Comparison of ENCODE assay signal across 8 cellular contexts in genomic region chr3:158570999-158571702, GRCh38. TPM values are rescaled to one million over a fixed set of nuclear protein-coding genes. Genes with fewer than 3 reads are reported as not detected.
DNase-seq lines count a peak whose midpoint lies in the region; ATAC-seq, FAIRE-seq and TF ChIP-seq lines count a peak whose summit lies in the region.

Gene MLF1, plus strand, starts transcription at chr3:158571194. Its CDS starts 107 bp downstream, at chr3:158571301.

- POLR2A ChIA-PET in activated CD4-positive, alpha-beta T cell treated with anti-CD3 and anti-CD28 coated beads, Interleukin-2, amount 10 ng/mL, durations not matched to agents 7 days and 5 days (lab: Charles Lee), result no interaction called here
- POLR2A ChIA-PET in Caco-2 (lab: Charles Lee), result no interaction called here

- H3K4me1 Mint-ChIP-seq in activated CD4-positive, alpha-beta T cell treated with anti-CD3 and anti-CD28 coated beads, Interleukin-2, amount 10 ng/mL, durations not matched to agents 7 days and 5 days, result peaks cover 7% of the 10 kb centered on the region
- no peaks in the 10 kb centered on the region for H3K4me1 Mint-ChIP-seq in Caco-2 (ENCODE audit: low read depth, unreplicated experiment)

- H3K27me3 ChIP-seq in colonic mucosa, result no peaks in the 10 kb centered on the region
- H3K27me3 ChIP-seq in Caco-2 (replicated peaks; ENCODE audit: control insufficient read depth, insufficient read depth, low read length), result no peaks in the 10 kb centered on the region

- H3K4me3 Mint-ChIP-seq in activated CD4-positive, alpha-beta T cell treated with anti-CD3 and anti-CD28 coated beads, Interleukin-2, amount 10 ng/mL, durations not matched to agents 7 days and 5 days, result peak within 1 kb of the TSS; percentile 75
- H3K4me3 Mint-ChIP-seq in Caco-2 (ENCODE audit: unreplicated experiment), result no peak within 1 kb of the TSS

- H3K27ac Mint-ChIP-seq in activated CD4-positive, alpha-beta T cell treated with anti-CD3 and anti-CD28 coated beads, Interleukin-2, amount 10 ng/mL, durations not matched to agents 7 days and 5 days, result peak within 1 kb of the TSS; percentile 57
- no peak within 1 kb of the TSS for H3K27ac Mint-ChIP-seq in Caco-2 (ENCODE audit: unreplicated experiment)

- no peaks in the 10 kb centered on the region for H3K9me3 Mint-ChIP-seq in activated CD4-positive, alpha-beta T cell treated with anti-CD3 and anti-CD28 coated beads, Interleukin-2, amount 10 ng/mL, durations not matched to agents 7 days and 5 days
- no peaks in the 10 kb centered on the region for H3K9me3 Mint-ChIP-seq in Caco-2 (ENCODE audit: unreplicated experiment)

- H3K27ac ChIP-seq in colonic mucosa (no peak within 1 kb of the TSS), kidney (ENCODE audit: low read depth in 2 of 2, low read length in 2 of 2) (peak within 1 kb of the TSS in 1 of 2 donors; percentile 73)

- no peaks in the 10 kb centered on the region for H3K36me3 ChIP-seq in colonic mucosa
- H3K36me3 ChIP-seq in kidney (ENCODE audit: control insufficient read depth in 1 of 2, insufficient read depth in 2 of 2, low read length in 2 of 2), result no peaks in the 10 kb centered on the region
- H3K36me3 ChIP-seq in Caco-2 (ENCODE audit: control insufficient read depth, insufficient read depth, low read length), result no peaks in the 10 kb centered on the region

- TF ChIP-seq CTCF in colonic mucosa (IDR thresholded peaks at IDR 0.05) (no peak), kidney (IDR thresholded peaks at IDR 0.05; ENCODE audit: borderline replicate concordance, extremely low read depth, insufficient read depth) (no peak), Caco-2 (IDR thresholded peaks at IDR 0.05; ENCODE audit: insufficient read depth in 1 of 2, low read depth in 1 of 2, low read length in 1 of 2, severe bottlenecking in 1 of 2, unreplicated experiment in 1 of 2) (no peak)

- H3K4me1 ChIP-seq in colonic mucosa (no peaks in the 10 kb centered on the region), kidney (ENCODE audit: control insufficient read depth in 1 of 2, insufficient read depth in 1 of 2, low read depth in 1 of 2, low read length in 2 of 2) (no peaks in the 10 kb centered on the region), Caco-2 (no peaks in the 10 kb centered on the region)

- H3K36me3 Mint-ChIP-seq in activated CD4-positive, alpha-beta T cell treated with anti-CD3 and anti-CD28 coated beads, Interleukin-2, amount 10 ng/mL, durations not matched to agents 7 days and 5 days (ENCODE audit: low read depth), result no peaks in the 10 kb centered on the region
- no peaks in the 10 kb centered on the region for H3K36me3 Mint-ChIP-seq in Caco-2 (ENCODE audit: insufficient read depth, unreplicated experiment)

- CTCF ChIA-PET in activated CD4-positive, alpha-beta T cell treated with anti-CD3 and anti-CD28 coated beads, Interleukin-2, amount 10 ng/mL, durations not matched to agents 7 days and 5 days (lab: Charles Lee), result interaction anchor here (1.1 to 1.6 kb wide), 4 partner anchors 9 to 89 kb away, joined by 3 read pairs; no protein-coding TSS in a partner anchor
- CTCF ChIA-PET in Caco-2 (lab: Charles Lee), result no interaction called here

- DNase-seq in NCI-H2227 treated with DMSO at 0.1 percent for 48 hours (lab: John Stamatoyannopoulos, UW), result peak; percentile 72
- peak; percentile 90 for DNase-seq in activated CD4-positive, alpha-beta T cell treated with anti-CD3 and anti-CD28 coated beads, Interleukin-2, amount 10 ng/mL, durations not matched to agents 7 days and 5 days
- DNase-seq in colonic mucosa, result peak; percentile 97
- peak; percentile 98 for DNase-seq in kidney
- DNase-seq in stimulated activated CD4-positive, alpha-beta T cell treated with anti-CD3 and anti-CD28 coated beads, Interleukin-12 subunit alpha, Interleukin-12 subunit beta, amount 100 ng/mL, for 24 hours (ENCODE audit: low read depth in 2 of 2), result peak; percentile 78 to 83
- no peak for DNase-seq in Caco-2

- BruUV-seq in Caco-2 (replicated peaks; lab: Mats Ljungman, UMichigan), result no TSS peak

- peak; percentile 100 for ATAC-seq in GM18867 (IDR thresholded peaks at IDR 0.05; ENCODE audit: unreplicated experiment)
- peak; percentile 100 for ATAC-seq in HG03103 (IDR thresholded peaks at IDR 0.05; ENCODE audit: low read depth, unreplicated experiment)

- H3K27me3 Mint-ChIP-seq in activated CD4-positive, alpha-beta T cell treated with anti-CD3 and anti-CD28 coated beads, Interleukin-2, amount 10 ng/mL, durations not matched to agents 7 days and 5 days, result peaks cover 22% of the 10 kb centered on the region
- H3K27me3 Mint-ChIP-seq in Caco-2 (ENCODE audit: insufficient read depth, unreplicated experiment), result peaks cover 4% of the 10 kb centered on the region

- intact Hi-C loops in colonic mucosa (cut with DNase I), result no loop called here
- intact Hi-C loops in kidney (cut with DNase I), result no loop called here
- intact Hi-C loops in Caco-2 (cut with micrococcal nuclease; ENCODE audit: unreplicated experiment), result no loop called here

- H3K4me3 ChIP-seq in colonic mucosa, result peak within 1 kb of the TSS; percentile 34
- peak within 1 kb of the TSS; percentile 79 to 97 for H3K4me3 ChIP-seq in kidney (ENCODE audit: low read length in 2 of 2)
- H3K4me3 ChIP-seq in Caco-2 (ENCODE audit: low read depth, low read length), result no peak within 1 kb of the TSS

- peak; percentile 33 for FAIRE-seq in kidney (lab: Jason Lieb, UNC)

- H3K9ac ChIP-seq in colonic mucosa (ENCODE audit: low read depth in 2 of 2, low read length in 2 of 2) (peak within 1 kb of the TSS; percentile 64 to 73), kidney (ENCODE audit: low read length in 2 of 2) (peak within 1 kb of the TSS; percentile 57 to 98)

- H3K9me3 ChIP-seq in colonic mucosa (no peaks in the 10 kb centered on the region), kidney (ENCODE audit: control insufficient read depth in 1 of 2, low read length in 2 of 2) (no peaks in the 10 kb centered on the region), Caco-2 (no peaks in the 10 kb centered on the region)

RNA-seq across cellular contexts. Expression of gene MLF1, which starts in this region (rescaled TPM):
- total RNA-seq in activated CD4-positive, alpha-beta T cell treated with anti-CD3 and anti-CD28 coated beads, Interleukin-2, amount 10 ng/mL, durations not matched to agents 7 days and 5 days, result under 1 TPM; 0.79 to 0.87 TPM
- total RNA-seq in colonic mucosa, result 1 to 10 TPM; 4.4 to 4.9 TPM
- 16.9 TPM for total RNA-seq in kidney
- 30.0 TPM for polyA plus RNA-seq in kidney (ENCODE audit: insufficient read depth, low read depth, low replicate concordance)
- total RNA-seq in Caco-2 (2022), result not detected in 2 replicates

Comparison
In these comparisons a context has a peak if more than half of its experiments do, and no peak if none do; other contexts are left out.
1. Peak in DNase-seq in activated CD4-positive, alpha-beta T cell treated with anti-CD3 and anti-CD28 coated beads, Interleukin-2, amount 10 ng/mL, durations not matched to agents 7 days and 5 days; RNA of the gene not detected or under 1 TPM.
2. DNase-seq: peak in NCI-H2227 treated with DMSO at 0.1 percent for 48 hours (single experiment), colonic mucosa (single experiment), kidney (single experiment) and stimulated activated CD4-positive, alpha-beta T cell treated with anti-CD3 and anti-CD28 coated beads, Interleukin-12 subunit alpha, Interleukin-12 subunit beta, amount 100 ng/mL, for 24 hours (2 of 2); none in Caco-2 (0 of 2).